In the genomic region with DNA sequence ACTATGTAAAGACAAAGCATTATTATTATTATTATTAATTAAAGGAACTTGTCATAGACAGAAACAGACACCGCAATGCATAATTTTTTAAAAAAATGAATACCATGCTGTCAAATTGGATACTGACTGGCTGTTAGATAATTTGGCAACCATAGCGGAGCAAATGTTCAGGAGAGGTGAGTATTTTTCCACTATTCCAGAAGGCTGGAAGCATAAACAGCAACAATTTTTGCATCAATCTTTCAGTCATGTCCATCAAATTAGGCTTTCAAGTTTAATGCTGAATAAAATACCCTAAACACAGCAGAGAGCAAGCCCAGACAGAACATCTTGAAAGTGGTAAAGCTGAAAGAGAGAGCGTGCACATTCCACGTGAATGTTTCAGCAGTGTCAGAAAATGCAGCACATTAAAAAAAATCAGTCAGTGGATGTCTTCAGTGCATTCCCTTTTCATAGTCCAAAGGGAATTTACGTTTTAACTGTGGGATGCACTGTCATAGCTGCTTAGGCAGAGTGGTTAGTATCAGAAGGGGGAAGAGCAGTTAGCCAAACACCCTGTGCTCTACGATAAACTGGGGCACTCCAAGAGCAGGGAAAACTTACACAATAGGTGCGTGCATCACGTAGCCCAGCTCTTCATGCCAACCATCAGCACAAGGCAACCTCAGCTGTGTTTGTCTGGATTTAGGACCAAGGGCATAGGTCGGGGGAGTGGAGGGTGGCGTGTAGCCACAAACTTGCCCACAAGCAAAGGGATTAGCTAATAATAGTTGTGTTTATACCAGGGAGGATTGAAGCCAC, we compare ENCODE assay signal across 12 cellular contexts.
DNase-seq lines count a peak whose midpoint lies in the region; ATAC-seq, FAIRE-seq and TF ChIP-seq lines count a peak whose summit lies in the region.
"Had no signal": no experiment of that assay in that cellular context is flagged by ENCODE, and none has a peak within 500 bp of the region (broad histone marks: within the 10 kb centered on the region; RNA-seq: fewer than 3 reads in every experiment).

No MANE protein-coding gene starts in this region.

- CTCF ChIA-PET in AG04449 (lab: Yijun Ruan, JAX) (interaction anchor here (1.0 to 2.5 kb wide), 5 partner anchors 10 to 221 kb away, joined by 3 to 11 read pairs (median 4); no protein-coding TSS in a partner anchor), H1 (lab: Charles Lee; ENCODE audit: partially characterized antibody) (interaction anchor here (2.0 kb wide), 1 partner anchor 11 kb away, joined by 5 read pairs; no protein-coding TSS in a partner anchor)
- CTCF ChIA-PET in naive thymus-derived CD4-positive, alpha-beta T cell (lab: Charles Lee): no interaction called here

- intact Hi-C loops in naive thymus-derived CD4-positive, alpha-beta T cell (cut with micrococcal nuclease): no loop called here

- H2BK15ac ChIP-seq in H1 (ENCODE audit: low read length): no peak overlapping the region

- H2AK5ac ChIP-seq in H1 (ENCODE audit: low read depth, low read length): no peak overlapping the region

- no peak overlapping the region for H3K27ac ChIP-seq in H1 (ENCODE audit: low read depth, low read length)
- H3K27ac ChIP-seq in naive thymus-derived CD4-positive, alpha-beta T cell (ENCODE audit: low read depth, low read length): no peak overlapping the region
- H3K27ac ChIP-seq: A549 had no signal

- H3K9ac ChIP-seq in H1 (replicated peaks in 1 of 4; ENCODE audit: extremely low read depth in 1 of 4, low read depth in 3 of 4, low read length in 3 of 4): no peak overlapping the region

- POLR2A ChIA-PET in AG04449 (lab: Yijun Ruan, JAX) (interaction anchor here (0.6 kb wide), 1 partner anchor 329 kb away, joined by 3 read pairs; no protein-coding TSS in a partner anchor), H1 (lab: Charles Lee; ENCODE audit: partially characterized antibody) (no interaction called here)
- POLR2A ChIA-PET in naive thymus-derived CD4-positive, alpha-beta T cell (lab: Charles Lee): no interaction called here

- H4K20me1 ChIP-seq in H1 (replicated peaks in 1 of 2; ENCODE audit: control insufficient read depth in 1 of 2, insufficient read depth in 2 of 2, low read length in 2 of 2): no peaks in the 10 kb centered on the region

- H3K4me3 Mint-ChIP-seq in type B pancreatic cell: no peak overlapping the region
- no peak overlapping the region for H3K4me3 Mint-ChIP-seq in naive thymus-derived CD4-positive, alpha-beta T cell

- H4K5ac ChIP-seq in H1 (ENCODE audit: insufficient read length, low read depth, low read length): no peak overlapping the region

- H3K79me1 ChIP-seq in H1 (ENCODE audit: low read depth, low read length): no peaks in the 10 kb centered on the region

- WGBS in H1 (ENCODE audit: extremely low coverage in 1 of 2, insufficient coverage in 1 of 2, insufficient read length in 1 of 2, insufficient replicate concordance in 2 of 2, low coverage in 1 of 2, low lambda C conversion rate in 2 of 2, missing lambda C conversion rate in 1 of 2), 2 experiments: 88% methylated on average over 10 of the region's 10 CpGs; no CpG with 5 or more reads in 1 of the 2 experiments

- no peak for TF ChIP-seq CTCF in AG04449 (IDR thresholded peaks at IDR 0.05; ENCODE audit: insufficient read depth, low read length, missing control alignments)
- no peak for TF ChIP-seq CTCF in H1 (IDR thresholded peaks at IDR 0.05; ENCODE audit: control extremely low read depth in 1 of 3, insufficient read depth in 1 of 3, low read depth in 1 of 3, low read length in 3 of 3)
- no peak for TF ChIP-seq CTCF in type B pancreatic cell (conservative IDR thresholded peaks at IDR 0.05)

- no peak overlapping the region for H2BK20ac ChIP-seq in H1 (ENCODE audit: low read length)

- no peak overlapping the region for H3K56ac ChIP-seq in H1 (replicated peaks; ENCODE audit: insufficient read length, low read depth, low read length)

- no peak overlapping the region for H2AFZ ChIP-seq in H1 (ENCODE audit: low read length)

- ATAC-seq in naive thymus-derived CD4-positive, alpha-beta T cell: no peak
- ATAC-seq: A549 had no signal

- H3K36me3 ChIP-seq in H1 (ENCODE audit: control insufficient read depth in 2 of 4, insufficient read depth in 4 of 4, low read length in 3 of 4): no peaks in the 10 kb centered on the region; a peak in 1 of 8 replicates
- H3K36me3 ChIP-seq in naive thymus-derived CD4-positive, alpha-beta T cell (ENCODE audit: control insufficient read depth in 2 of 3, insufficient read depth in 3 of 3, low read length in 3 of 3): no peaks in the 10 kb centered on the region

- no peak overlapping the region for H3K4ac ChIP-seq in H1 (replicated peaks; ENCODE audit: insufficient read length, low read depth, low read length)

- H3K4me3 ChIP-seq in AG04449 (ENCODE audit: low read depth, low read length): peak overlapping the region; percentile 32
- no peak overlapping the region for H3K4me3 ChIP-seq in H1 (ENCODE audit: extremely low read depth in 1 of 4, insufficient read depth in 2 of 4, low read depth in 3 of 4, low read length in 4 of 4)
- no peak overlapping the region for H3K4me3 ChIP-seq in naive thymus-derived CD4-positive, alpha-beta T cell (ENCODE audit: low read length)
- H3K4me3 ChIP-seq: A549, lung had no signal

- H3K9me3 Mint-ChIP-seq in type B pancreatic cell: peaks cover 15% of the 10 kb centered on the region
- H3K9me3 Mint-ChIP-seq in naive thymus-derived CD4-positive, alpha-beta T cell: peaks cover 5 to 33% (median 14%) of the 10 kb centered on the region in 11 donors

- H3K9me3 ChIP-seq in H1 (ENCODE audit: insufficient read depth in 2 of 2, low read depth in 1 of 2, low read length in 1 of 2): peaks cover 3 to 6% of the 10 kb centered on the region in 2 experiments; a peak in 3 of 4 replicates
- no peaks in the 10 kb centered on the region for H3K9me3 ChIP-seq in naive thymus-derived CD4-positive, alpha-beta T cell (ENCODE audit: control insufficient read depth in 2 of 3, low read length in 3 of 3)

- H3K18ac ChIP-seq in H1 (ENCODE audit: extremely low read depth, low read length): no peak overlapping the region

- H3K27me3 Mint-ChIP-seq in type B pancreatic cell: peaks cover 10% of the 10 kb centered on the region
- peaks cover 21 to 51% (median 34%) of the 10 kb centered on the region in 5 donors for H3K27me3 Mint-ChIP-seq in naive thymus-derived CD4-positive, alpha-beta T cell

- no peak for FAIRE-seq in H1 (lab: Jason Lieb, UNC)
- FAIRE-seq: A549 had no signal

- TF ChIP-seq RAD21 in H1 (IDR thresholded peaks at IDR 0.05 in 1 of 2, conservative IDR thresholded peaks at IDR 0.05 in 1 of 2; ENCODE audit: low read depth in 2 of 2, low read length in 2 of 2): no peak

- no peak for TF ChIP-seq POLR2A in H1 (IDR thresholded peaks at IDR 0.05; ENCODE audit: control extremely low read depth in 1 of 2, low read depth in 2 of 2, low read length in 2 of 2)

- no peak overlapping the region for H3K14ac ChIP-seq in H1 (ENCODE audit: insufficient read length)

- TF ChIP-seq EP300 in H1 (IDR thresholded peaks at IDR 0.05; ENCODE audit: borderline replicate concordance in 1 of 2, low read depth in 2 of 2, low read length in 2 of 2): no peak

- no peak overlapping the region for H3K4me2 ChIP-seq in H1 (ENCODE audit: insufficient read depth in 1 of 2, low read depth in 2 of 2, low read length in 2 of 2)
- H3K4me2 ChIP-seq: A549 had no signal

- no peak overlapping the region; the same call in 1 of the 2 replicates for H4K8ac ChIP-seq in H1 (ENCODE audit: extremely low read depth, insufficient read depth, low read length)

- peak overlapping the region; percentile 55 for H3K23ac ChIP-seq in H1 (ENCODE audit: insufficient read length)

- H4K91ac ChIP-seq in H1 (replicated peaks; ENCODE audit: insufficient read length, low read length): no peak overlapping the region

- H3K4me1 ChIP-seq in H1 (replicated peaks in 1 of 4; ENCODE audit: control insufficient read depth in 3 of 4, insufficient read depth in 4 of 4, low read length in 3 of 4): no peaks in the 10 kb centered on the region
- no peaks in the 10 kb centered on the region for H3K4me1 ChIP-seq in naive thymus-derived CD4-positive, alpha-beta T cell (ENCODE audit: control insufficient read depth in 2 of 2, insufficient read depth in 2 of 2, low read length in 2 of 2)
- H3K4me1 ChIP-seq: A549 had no signal

- H3K27me3 ChIP-seq in H1 (replicated peaks in 1 of 4; ENCODE audit: control insufficient read depth in 3 of 4, extremely low read depth in 1 of 4, insufficient read depth in 3 of 4, low read length in 3 of 4): no peaks in the 10 kb centered on the region
- no peaks in the 10 kb centered on the region for H3K27me3 ChIP-seq in naive thymus-derived CD4-positive, alpha-beta T cell (ENCODE audit: control insufficient read depth in 2 of 2, insufficient read depth in 2 of 2, low read length in 2 of 2)

- H2BK120ac ChIP-seq in H1 (replicated peaks; ENCODE audit: low read depth, low read length): no peak overlapping the region

- peaks cover 8% of the 10 kb centered on the region for H3K36me3 Mint-ChIP-seq in type B pancreatic cell
- peaks cover 0 to 10% (median 4%) of the 10 kb centered on the region in 5 donors for H3K36me3 Mint-ChIP-seq in naive thymus-derived CD4-positive, alpha-beta T cell

- H3K4me1 Mint-ChIP-seq in type B pancreatic cell (ENCODE audit: unreplicated experiment): peaks cover 10% of the 10 kb centered on the region
- H3K4me1 Mint-ChIP-seq in naive thymus-derived CD4-positive, alpha-beta T cell: peaks cover 0 to 8% (median 0%) of the 10 kb centered on the region in 7 donors

- no peak overlapping the region for H3K27ac Mint-ChIP-seq in type B pancreatic cell
- H3K27ac Mint-ChIP-seq in naive thymus-derived CD4-positive, alpha-beta T cell: no peak overlapping the region

- no peaks in the 10 kb centered on the region for H3K79me2 ChIP-seq in H1 (ENCODE audit: control insufficient read depth in 1 of 2, insufficient read depth in 2 of 2, low read length in 2 of 2)

- DNase-seq in AG04449 (ENCODE audit: low read depth, low spot score) (peak; percentile 87), NOMO-1 treated with dmso at 0.1 percent for 144 hours (lab: John Stamatoyannopoulos, UW; ENCODE audit: unreplicated experiment) (peak; percentile 54), H1 (ENCODE audit: low read depth in 1 of 2, low spot score in 2 of 2) (no peak), mucosa of gallbladder (ENCODE audit: low spot score) (peak; percentile 16), type B pancreatic cell (ENCODE audit: extremely low spot score, unreplicated experiment) (no peak), NCI-H146 (lab: John Stamatoyannopoulos, UW) (no peak)
- no peak for DNase-seq in activated naive CD4-positive, alpha-beta T cell (lab: John Stamatoyannopoulos, UW)
- DNase-seq in naive thymus-derived CD4-positive, alpha-beta T cell: no peak
- DNase-seq: activated T-cell treated with anti-CD3 and anti-CD28 coated beads, Interleukin-2, amount 50 U/mL, for 1 hour; NCI-H2029 treated with DMSO at 0.1 percent for 48 hours had no signal

- H2BK5ac ChIP-seq in H1 (ENCODE audit: low read depth, low read length): no peak overlapping the region

- no peaks in the 10 kb centered on the region for H3K23me2 ChIP-seq in H1 (ENCODE audit: low read depth, low read length)

- no peak overlapping the region for H2BK12ac ChIP-seq in H1 (ENCODE audit: low read depth, low read length)

TF ChIP-seq in H1, 55 proteins besides CTCF, POLR2A, EP300 and RAD21:
- TF ChIP-seq POLR2AphosphoS5 (IDR thresholded peaks at IDR 0.05; ENCODE audit: low read depth, low read length) (no peak), BRCA1 (IDR thresholded peaks at IDR 0.05; ENCODE audit: low read depth, low read length) (no peak)

Comparison
In these comparisons a context has a peak if more than half of its experiments do, and no peak if none do; other contexts are left out.
1. DNase-seq: peak in AG04449 (single experiment), NOMO-1 treated with dmso at 0.1 percent for 144 hours (single experiment) and mucosa of gallbladder (single experiment); none in H1 (0 of 2), activated naive CD4-positive, alpha-beta T cell (0 of 4), type B pancreatic cell (single experiment), naive thymus-derived CD4-positive, alpha-beta T cell (0 of 9) and NCI-H146 (single experiment).